ENCODE assay signal across 18 cellular contexts in genomic region chr4:18566970-18567799, GRCh38.
A peak's percentile ranks its signal among the peaks of the same experiment; 100 is the strongest.
DNase-seq lines count a peak whose midpoint lies in the region; ATAC-seq and TF ChIP-seq lines count a peak whose summit lies in the region.
"Had no signal": no experiment of that assay in that cellular context is flagged by ENCODE, and none has a peak within 500 bp of the region (broad histone marks: within the 10 kb centered on the region; RNA-seq: fewer than 3 reads in every experiment).

No MANE protein-coding gene starts in this region.

- no peak overlapping the region for H2BK15ac ChIP-seq in mesenchymal stem cell (ENCODE audit: low read depth, poor library complexity, severe bottlenecking)

- H3K9me2 ChIP-seq in SK-N-SH = no peaks in the 10 kb centered on the region

- no peak overlapping the region for H2BK12ac ChIP-seq in mesenchymal stem cell (ENCODE audit: low read length in 2 of 2)

- H3K36me3 ChIP-seq in SK-N-SH (replicated peaks in 1 of 2; ENCODE audit: control insufficient read depth in 1 of 2, insufficient read depth in 2 of 2, low read length in 1 of 2) = no peaks in the 10 kb centered on the region
- no peaks in the 10 kb centered on the region for H3K36me3 ChIP-seq in mesenchymal stem cell (ENCODE audit: control insufficient read depth in 1 of 2, insufficient read depth in 2 of 2, low read depth in 1 of 2, low read length in 2 of 2)
- no peaks in the 10 kb centered on the region for H3K36me3 ChIP-seq in stomach

- H3K9ac ChIP-seq in SK-N-SH (no peak overlapping the region), mesenchymal stem cell (ENCODE audit: low read length) (no peak overlapping the region)

- H4K91ac ChIP-seq in mesenchymal stem cell (ENCODE audit: low read length) = no peak overlapping the region

- TF ChIP-seq RAD21 in SK-N-SH (IDR thresholded peaks at IDR 0.05; ENCODE audit: low read length) = no peak

- POLR2A ChIA-PET in SK-N-SH (lab: Yijun Ruan, JAX) = no interaction called here

- no peaks in the 10 kb centered on the region for H3F3A ChIP-seq in SK-N-SH (replicated peaks; ENCODE audit: insufficient read depth)

- no peak for DNase-seq in SK-N-SH
- DNase-seq in dermis blood vessel endothelial cell = peak; percentile 55
- DNase-seq in mesenchymal stem cell = peak; percentile 2
- DNase-seq in stomach = peak; percentile 29
- DNase-seq in hypothalamus (lab: John Stamatoyannopoulos, UW) = no peak
- no peak for DNase-seq in stimulated activated CD4-positive, alpha-beta T cell treated with anti-CD3 and anti-CD28 coated beads, Interleukin-4, amount 100 ng/mL, for 1 hour
- DNase-seq: CD4-positive, CD25-positive, alpha-beta regulatory T cell; KG1; NCI-H1048; NCI-H146; NCI-H2081; NCI-H510A treated with DMSO at 0.1 percent for 48 hours; NCI-H82; Right ventricle myocardium superior had no signal

- no peak overlapping the region for H2BK120ac ChIP-seq in mesenchymal stem cell (ENCODE audit: low read depth, low read length)

- no peak overlapping the region for H3K4ac ChIP-seq in mesenchymal stem cell (ENCODE audit: low read depth in 1 of 2, low read length in 2 of 2)

- TF ChIP-seq CTCF in SK-N-SH (IDR thresholded peaks at IDR 0.05) (no peak), stomach (IDR thresholded peaks at IDR 0.05) (no peak)

- 23% methylated on average over 9 of the region's 9 CpGs for WGBS in SK-N-SH (ENCODE audit: low lambda C conversion rate)
- WGBS in mesenchymal stem cell = 81% methylated on average over 7 of the region's 9 CpGs
- WGBS in stomach, 5 donors = 68 to 75% (median 72%) methylated on average over 9 of the region's 9 CpGs

- H3K14ac ChIP-seq in mesenchymal stem cell (ENCODE audit: low read length in 2 of 2) = no peak overlapping the region

- H3K4me2 ChIP-seq in SK-N-SH (no peak overlapping the region), mesenchymal stem cell (ENCODE audit: low read length, poor library complexity, severe bottlenecking) (no peak overlapping the region)
- H3K4me2 ChIP-seq: GM23338 had no signal

- H2AFZ ChIP-seq in SK-N-SH (ENCODE audit: low read depth) (no peak overlapping the region), mesenchymal stem cell (ENCODE audit: low read depth, low read length) (no peak overlapping the region)
- H2AFZ ChIP-seq: GM23338 had no signal

- TF ChIP-seq EP300 in SK-N-SH (IDR thresholded peaks at IDR 0.05; ENCODE audit: borderline replicate concordance in 1 of 2, low read depth in 1 of 2, low read length in 1 of 2) = no peak
- TF ChIP-seq EP300 in stomach (IDR thresholded peaks at IDR 0.05) = no peak

- H2BK5ac ChIP-seq in mesenchymal stem cell (ENCODE audit: low read depth, low read length, poor library complexity, severe bottlenecking) = no peak overlapping the region

- no peak overlapping the region for H3K23ac ChIP-seq in mesenchymal stem cell (ENCODE audit: low read length in 2 of 2)

- ATAC-seq in HG02763 (IDR thresholded peaks at IDR 0.05; ENCODE audit: unreplicated experiment) = no peak
- ATAC-seq: GM23338, HCT116 had no signal

- no peak overlapping the region for H2AK5ac ChIP-seq in mesenchymal stem cell (ENCODE audit: low read length, severe bottlenecking)

- H3K27ac ChIP-seq in SK-N-SH (ENCODE audit: low read depth in 2 of 2, low read length in 1 of 2) (no peak overlapping the region), mesenchymal stem cell (ENCODE audit: low read length, poor library complexity, severe bottlenecking) (no peak overlapping the region), stomach (no peak overlapping the region)
- H3K27ac ChIP-seq: SK-N-MC had no signal

- no peak overlapping the region for H3K4me3 ChIP-seq in SK-N-SH (ENCODE audit: low read depth in 2 of 2, low read length in 1 of 2)
- no peak overlapping the region for H3K4me3 ChIP-seq in mesenchymal stem cell (ENCODE audit: insufficient read depth in 1 of 2, low read depth in 1 of 2, low read length in 2 of 2)
- H3K4me3 ChIP-seq in stomach = no peak overlapping the region
- H3K4me3 ChIP-seq: GM23338, SK-N-MC had no signal

- no peaks in the 10 kb centered on the region for H3K79me1 ChIP-seq in mesenchymal stem cell (replicated peaks; ENCODE audit: low read length, poor library complexity, severe bottlenecking)

- H4K8ac ChIP-seq in mesenchymal stem cell (ENCODE audit: low read length) = no peak overlapping the region

- no peaks in the 10 kb centered on the region for H3K9me3 ChIP-seq in SK-N-SH
- no peaks in the 10 kb centered on the region for H3K9me3 ChIP-seq in mesenchymal stem cell (ENCODE audit: control insufficient read depth, low read length)
- peaks cover 0 to 6% (median 3%) of the 10 kb centered on the region in 4 donors for H3K9me3 ChIP-seq in stomach

- H3K27me3 ChIP-seq in SK-N-SH (ENCODE audit: insufficient read depth) (no peaks in the 10 kb centered on the region), mesenchymal stem cell (ENCODE audit: control insufficient read depth in 1 of 2, insufficient read depth in 1 of 2, low read length in 2 of 2) (no peaks in the 10 kb centered on the region), stomach (no peaks in the 10 kb centered on the region)

- TF ChIP-seq POLR2A in stomach (IDR thresholded peaks at IDR 0.05) = no peak

- no peak overlapping the region for H3K18ac ChIP-seq in mesenchymal stem cell (ENCODE audit: low read depth in 1 of 2, low read length in 2 of 2)

- no peaks in the 10 kb centered on the region for H3K4me1 ChIP-seq in SK-N-SH (ENCODE audit: control insufficient read depth in 1 of 2, insufficient read depth in 2 of 2, low read depth in 1 of 2, low read length in 1 of 2)
- no peaks in the 10 kb centered on the region for H3K4me1 ChIP-seq in mesenchymal stem cell (ENCODE audit: control insufficient read depth, insufficient read depth, low read depth, low read length)
- peaks cover 0 to 15% (median 2%) of the 10 kb centered on the region in 4 donors for H3K4me1 ChIP-seq in stomach

- CTCF ChIA-PET in SK-N-SH (lab: Yijun Ruan, JAX) = interaction anchor here (0.6 to 1.6 kb wide), 4 partner anchors 77 to 1046 kb away, joined by 3 to 4 read pairs (median 3); no protein-coding TSS in a partner anchor

- intact Hi-C loops in stomach (cut with DNase I; ENCODE audit: low total_unique reads) = no loop called here

- no peaks in the 10 kb centered on the region for H3K79me2 ChIP-seq in SK-N-SH (ENCODE audit: insufficient read depth)

- no peaks in the 10 kb centered on the region for H4K20me1 ChIP-seq in SK-N-SH (ENCODE audit: insufficient read depth)

TF ChIP-seq in SK-N-SH, 30 proteins besides CTCF, POLR2A, EP300 and RAD21:
- no peak for TF ChIP-seq USF1 (IDR thresholded peaks at IDR 0.05; ENCODE audit: borderline replicate concordance, low read depth)
- no peak for TF ChIP-seq MXI1 (IDR thresholded peaks at IDR 0.05; ENCODE audit: low read depth, low read length)
- TF ChIP-seq SIN3A (IDR thresholded peaks at IDR 0.05; ENCODE audit: borderline replicate concordance, low read depth, low read length) = no peak
- TF ChIP-seq GATA2 (CRISPR knock-in tag; IDR thresholded peaks at IDR 0.05) = peak; percentile 32; the same call in 1 of the 2 replicates
- 0 out of 2 replicates have a peak, but pooled peaks have one; percentile 8 for TF ChIP-seq RCOR1 (IDR thresholded peaks at IDR 0.05; ENCODE audit: low read length)
- no peak for TF ChIP-seq POLR2AphosphoS5 (IDR thresholded peaks at IDR 0.05; ENCODE audit: low read depth, low read length)

Comparison
In these comparisons a context has a peak if more than half of its experiments do, and no peak if none do; other contexts are left out.
1. DNase-seq: peak in dermis blood vessel endothelial cell (single experiment), mesenchymal stem cell (single experiment) and stomach (single experiment); none in SK-N-SH (single experiment), hypothalamus (0 of 51) and stimulated activated CD4-positive, alpha-beta T cell treated with anti-CD3 and anti-CD28 coated beads, Interleukin-4, amount 100 ng/mL, for 1 hour (single experiment).